9 cellular contexts compared by ENCODE assay signal in the genomic region with DNA sequence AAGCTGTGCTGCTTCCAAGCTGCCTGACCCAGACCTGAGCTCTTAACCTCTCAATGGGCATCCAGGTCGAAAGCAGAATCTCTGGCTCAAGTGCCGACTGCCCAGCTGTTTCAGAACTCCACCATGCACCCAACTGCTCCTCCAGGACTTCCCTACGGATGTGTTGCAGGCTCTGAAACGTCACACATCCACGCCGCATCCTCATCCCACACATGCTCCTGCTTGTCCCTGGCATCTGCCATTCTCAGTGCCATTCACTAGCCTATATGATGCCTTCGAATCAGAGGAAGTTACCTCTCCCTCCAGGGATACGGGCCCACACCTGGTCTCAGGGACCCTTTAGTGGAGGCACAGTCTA. TPM values are rescaled to one million over a fixed set of nuclear protein-coding genes. Genes with fewer than 3 reads are reported as not detected.
DNase-seq lines count a peak whose midpoint lies in the region; ATAC-seq and TF ChIP-seq lines count a peak whose summit lies in the region.
"Had no signal": no experiment of that assay in that cellular context is flagged by ENCODE, and none has a peak within 500 bp of the region (broad histone marks: within the 10 kb centered on the region; RNA-seq: fewer than 3 reads in every experiment).

No MANE protein-coding gene starts in this region.

- DNase-seq in AG10803 (ENCODE audit: low read depth) (no peak), cardiac fibroblast (ENCODE audit: low read depth in 2 of 2) (no peak), mesenteric fat pad (ENCODE audit: low spot score) (peak; percentile 57), H4 (ENCODE audit: low spot score) (no peak), HEK293T (ENCODE audit: extremely low spot score) (no peak), COLO829 (ENCODE audit: low spot score) (no peak)

- no peak overlapping the region for H3K27ac ChIP-seq in HUES64 (ENCODE audit: low read depth, low read length)

- 85% methylated on average over 8 of the region's 8 CpGs for WGBS in HUES64

- POLR2A ChIA-PET in HEK293T (lab: Yijun Ruan, JAX): interaction anchor here (0.6 to 2.8 kb wide), 14 partner anchors 9 to 258 kb away, joined by 3 to 19 read pairs (median 7); a partner anchor contains a TSS

- CTCF ChIA-PET in HEK293T (lab: Yijun Ruan, JAX): interaction anchor here (0.5 to 2.8 kb wide), 17 partner anchors 10 to 547 kb away, joined by 3 to 39 read pairs (median 5); a partner anchor contains a TSS

- H3K36me3 ChIP-seq in HUES64 (ENCODE audit: insufficient read depth, low read length): no peaks in the 10 kb centered on the region

- no peaks in the 10 kb centered on the region for H3K9me3 ChIP-seq in HUES64 (ENCODE audit: insufficient read depth, low read depth, low read length)

- peaks cover 28% of the 10 kb centered on the region for H3K27me3 ChIP-seq in HUES64 (ENCODE audit: insufficient read depth, low read length)

- H3K4me3 ChIP-seq in AG10803 (ENCODE audit: low read length) (peak overlapping the region; percentile 68), HUES64 (ENCODE audit: low read length) (peak overlapping the region; percentile 52), cardiac fibroblast (replicated peaks in 1 of 2; ENCODE audit: low read depth in 2 of 2, low read length in 2 of 2) (peak overlapping the region; percentile 0 to 54)

- 0 out of 2 replicates have a peak overlapping the region, but pooled peaks have one; percentile 17 for H3K9ac ChIP-seq in HUES64 (ENCODE audit: low read depth, low read length)

- no peak for ATAC-seq in HG03025 (IDR thresholded peaks at IDR 0.05; ENCODE audit: low FRiP score, unreplicated experiment)

- TF ChIP-seq CTCF in AG10803 (conservative IDR thresholded peaks at IDR 0.05; ENCODE audit: low read length) (no peak), cardiac fibroblast (IDR thresholded peaks at IDR 0.05; ENCODE audit: low read depth, low read length) (no peak)

- peaks cover 2% of the 10 kb centered on the region; the same call in 1 of the 2 replicates for H3K4me1 ChIP-seq in HUES64 (ENCODE audit: insufficient read depth, low read length)

TF ChIP-seq in HEK293T, 16 proteins besides CTCF, POLR2A, EP300 and RAD21:
- TF ChIP-seq FOXK2 (IDR thresholded peaks at IDR 0.05) (no peak), ELF4 (IDR thresholded peaks at IDR 0.05) (no peak), NFRKB (IDR thresholded peaks at IDR 0.05) (no peak), SUZ12 (IDR thresholded peaks at IDR 0.05) (no peak), L3MBTL2 (conservative IDR thresholded peaks at IDR 0.05) (no peak)

RNA-seq across cellular contexts. Expression of a gene that starts 11.2 kb away (rescaled TPM):
- not detected for polyA plus RNA-seq in HUES64 (2013, experiment 1 of 2)
- not detected for polyA plus RNA-seq in HUES64 (2013, experiment 2 of 2)
- 2.8 TPM for total RNA-seq in mesenteric fat pad
- total RNA-seq in H4 (2014; rRNA removed; shearing (Covaris generic)): not detected in 2 replicates
- total RNA-seq: glomerular endothelial cell had no signal

RNA-seq across cellular contexts. Expression of a gene that starts 41.4 kb away (rescaled TPM):
- polyA plus RNA-seq in HUES64 (2013, experiment 1 of 2): not detected
- not detected for polyA plus RNA-seq in HUES64 (2013, experiment 2 of 2)
- 0.42 TPM for total RNA-seq in mesenteric fat pad
- not detected in 2 replicates for total RNA-seq in H4 (2014; rRNA removed; shearing (Covaris generic))
- total RNA-seq: glomerular endothelial cell had no signal

RNA-seq across cellular contexts. Expression of a gene that starts 53.4 kb away (rescaled TPM):
- polyA plus RNA-seq in HUES64 (2013, experiment 1 of 2): 0.15 TPM
- polyA plus RNA-seq in HUES64 (2013, experiment 2 of 2): 0.06 TPM
- 11.0 TPM for total RNA-seq in mesenteric fat pad
- total RNA-seq in H4 (2014; rRNA removed; shearing (Covaris generic)): 0.10 and 0.27 TPM in 2 replicates
